11 cellular contexts compared by ENCODE assay signal in genomic region chr2:46878886-46879285, GRCh38. TPM values are rescaled to one million over a fixed set of nuclear protein-coding genes. Genes with fewer than 3 reads are reported as not detected.
DNase-seq lines count a peak whose midpoint lies in the region; ATAC-seq, FAIRE-seq and TF ChIP-seq lines count a peak whose summit lies in the region.
"Had no signal": no experiment of that assay in that cellular context is flagged by ENCODE, and none has a peak within 500 bp of the region (broad histone marks: within the 10 kb centered on the region; RNA-seq: fewer than 3 reads in every experiment).

No MANE protein-coding gene starts in this region.

- H2AFZ ChIP-seq in endothelial cell of umbilical vein (ENCODE audit: low read depth, low read length) = no peak overlapping the region

- ATAC-seq in lower lobe of right lung (peak; percentile 52 to 65), HG03139 (IDR thresholded peaks at IDR 0.05; ENCODE audit: unreplicated experiment) (no peak)

- H3K4me2 ChIP-seq in endothelial cell of umbilical vein (ENCODE audit: insufficient read depth, low read length) = no peak overlapping the region

- peak; percentile 81 for FAIRE-seq in endothelial cell of umbilical vein (lab: Jason Lieb, UNC)
- FAIRE-seq: keratinocyte had no signal

- H3K9me3 ChIP-seq in endothelial cell of umbilical vein (replicated peaks; ENCODE audit: control insufficient read depth, insufficient read depth, low read length) (no peaks in the 10 kb centered on the region), lower lobe of right lung (no peaks in the 10 kb centered on the region)

- H3K36me3 ChIP-seq in endothelial cell of umbilical vein (ENCODE audit: control insufficient read depth in 2 of 2, extremely low read depth in 1 of 2, insufficient read depth in 2 of 2, low read length in 2 of 2) (no peaks in the 10 kb centered on the region), lower lobe of right lung (no peaks in the 10 kb centered on the region)

- H3K9ac ChIP-seq in endothelial cell of umbilical vein (replicated peaks; ENCODE audit: extremely low read depth, insufficient read depth, low read length) = no peak overlapping the region

- H3K27me3 ChIP-seq in endothelial cell of umbilical vein (ENCODE audit: control insufficient read depth in 2 of 2, insufficient read depth in 2 of 2, low read length in 2 of 2) (no peaks in the 10 kb centered on the region), lower lobe of right lung (ENCODE audit: low read depth) (no peaks in the 10 kb centered on the region)

- no peaks in the 10 kb centered on the region for H4K20me1 ChIP-seq in endothelial cell of umbilical vein (replicated peaks; ENCODE audit: control insufficient read depth, extremely low read depth, insufficient read depth, low read length)

- H3K27ac ChIP-seq in endothelial cell of umbilical vein (ENCODE audit: insufficient read depth, low read depth, low read length) = peak overlapping the region; percentile 4
- no peak overlapping the region for H3K27ac ChIP-seq in lower lobe of right lung

- TF ChIP-seq CTCF in endothelial cell of umbilical vein (IDR thresholded peaks at IDR 0.05; ENCODE audit: extremely low read depth in 1 of 2, insufficient read depth in 1 of 2, low read depth in 1 of 2, low read length in 2 of 2) (no peak), lower lobe of right lung (IDR thresholded peaks at IDR 0.05) (no peak), GM20000 (IDR thresholded peaks at IDR 0.05; ENCODE audit: extremely low read depth, missing control alignments) (no peak)

- POLR2A ChIA-PET in endothelial cell of umbilical vein (lab: Charles Lee) = no interaction called here

- BruUV-seq in endothelial cell of umbilical vein (replicated peaks; lab: Mats Ljungman, UMichigan) = no TSS peak

- dilution Hi-C loops in endothelial cell of umbilical vein (cut with MboI; ENCODE audit: extremely low pct_ligation_motif_present, low sequenced_read_pairs) = no loop called here

- intact Hi-C loops in endothelial cell of umbilical vein (cut with micrococcal nuclease) (loop anchor here (10.0 kb wide), 1 partner anchor 884 kb away; no protein-coding TSS in a partner anchor), lower lobe of right lung (cut with DNase I) (no loop called here)

- H3K4me3 ChIP-seq in endothelial cell of umbilical vein (replicated peaks in 1 of 3; ENCODE audit: insufficient read depth in 1 of 3, low read depth in 1 of 3, low read length in 3 of 3) (no peak overlapping the region), lower lobe of right lung (no peak overlapping the region)

- DNase-seq in RPMI7951 (ENCODE audit: low read depth) (peak; percentile 96), endothelial cell of umbilical vein (ENCODE audit: low read depth, low spot score) (peak; percentile 81), lower lobe of right lung (no peak), superior temporal gyrus (ENCODE audit: extremely low spot score) (peak; percentile 53), GM20000 (ENCODE audit: low spot score) (no peak), kidney tubule cell (ENCODE audit: low spot score) (no peak)
- no peak for DNase-seq in activated CD8-positive, alpha-beta memory T cell treated with anti-CD3 and anti-CD28 coated beads, Interleukin-2, amount 50 U/mL, for 48 hours
- DNase-seq: GF-D8, NCI-H2171 treated with DMSO at 0.1 percent for 48 hours had no signal

- H3K4me1 ChIP-seq in endothelial cell of umbilical vein (ENCODE audit: control insufficient read depth, extremely low read depth, insufficient read depth, low read length) (peaks cover 30% of the 10 kb centered on the region), lower lobe of right lung (peaks cover 26% of the 10 kb centered on the region)

- H3K9me1 ChIP-seq in endothelial cell of umbilical vein (replicated peaks; ENCODE audit: control insufficient read depth, extremely low read depth, insufficient read depth, low read length) = no peaks in the 10 kb centered on the region

- H3K79me2 ChIP-seq in endothelial cell of umbilical vein (ENCODE audit: control insufficient read depth, insufficient read depth, low read length) = no peaks in the 10 kb centered on the region

- no peak for TF ChIP-seq POLR2A in endothelial cell of umbilical vein (IDR thresholded peaks at IDR 0.05; ENCODE audit: low read depth, low read length)

- CTCF ChIA-PET in endothelial cell of umbilical vein (lab: Charles Lee) = interaction anchor here (0.8 to 1.0 kb wide), 4 partner anchors 8 to 444 kb away, joined by 3 to 5 read pairs (median 4); no protein-coding TSS in a partner anchor

TF ChIP-seq in endothelial cell of umbilical vein, 7 proteins besides CTCF, POLR2A, EP300 and RAD21:
- TF ChIP-seq EZH2 (IDR thresholded peaks at IDR 0.05; ENCODE audit: borderline replicate concordance, low read depth, low read length, severe bottlenecking) = no peak
- TF ChIP-seq JUN (IDR thresholded peaks at IDR 0.05; ENCODE audit: borderline replicate concordance, insufficient read depth, insufficient read length, low read depth) = no peak
- TF ChIP-seq POLR2AphosphoS5 (IDR thresholded peaks at IDR 0.05; ENCODE audit: insufficient read depth, low read depth, low read length) = peak; percentile 52

RNA-seq across cellular contexts. Expression of gene MCFD2, which starts 36.7 kb away (rescaled TPM):
- total RNA-seq in RPMI7951 (2014; rRNA removed; shearing (Covaris generic)) = 169 and 177 TPM in 2 replicates
- total RNA-seq in endothelial cell of umbilical vein = 138 and 141 TPM in 2 replicates
- 70.7 and 74.8 TPM in 2 replicates for polyA plus RNA-seq in endothelial cell of umbilical vein
- polyA plus RNA-seq in endothelial cell of umbilical vein (2011; cell fraction: cytosol; rRNA removed) = 80.5 and 82.9 TPM in 2 replicates
- polyA plus RNA-seq in endothelial cell of umbilical vein (2011; cell fraction: nucleus; rRNA removed) = 41.9 and 57.1 TPM in 2 replicates
- polyA plus RNA-seq in endothelial cell of umbilical vein (2012) = 127 and 230 TPM in 2 replicates
- 116 and 130 TPM in 2 replicates for polyA minus RNA-seq in endothelial cell of umbilical vein
- polyA minus RNA-seq in endothelial cell of umbilical vein (2011; cell fraction: cytosol; rRNA and poly(A)+ RNA removed) = 46.8 TPM
- 43.1 and 55.2 TPM in 2 replicates for polyA minus RNA-seq in endothelial cell of umbilical vein (2011; cell fraction: nucleus; rRNA and poly(A)+ RNA removed)
- total RNA-seq in lower lobe of right lung = 82.3 TPM

Comparison
In these comparisons a context has a peak if more than half of its experiments do, and no peak if none do; other contexts are left out.
1. DNase-seq: peak in RPMI7951 (single experiment), endothelial cell of umbilical vein (single experiment) and superior temporal gyrus (single experiment); none in lower lobe of right lung (single experiment), GM20000 (single experiment), activated CD8-positive, alpha-beta memory T cell treated with anti-CD3 and anti-CD28 coated beads, Interleukin-2, amount 50 U/mL, for 48 hours (single experiment) and kidney tubule cell (single experiment).